In the genomic region with DNA sequence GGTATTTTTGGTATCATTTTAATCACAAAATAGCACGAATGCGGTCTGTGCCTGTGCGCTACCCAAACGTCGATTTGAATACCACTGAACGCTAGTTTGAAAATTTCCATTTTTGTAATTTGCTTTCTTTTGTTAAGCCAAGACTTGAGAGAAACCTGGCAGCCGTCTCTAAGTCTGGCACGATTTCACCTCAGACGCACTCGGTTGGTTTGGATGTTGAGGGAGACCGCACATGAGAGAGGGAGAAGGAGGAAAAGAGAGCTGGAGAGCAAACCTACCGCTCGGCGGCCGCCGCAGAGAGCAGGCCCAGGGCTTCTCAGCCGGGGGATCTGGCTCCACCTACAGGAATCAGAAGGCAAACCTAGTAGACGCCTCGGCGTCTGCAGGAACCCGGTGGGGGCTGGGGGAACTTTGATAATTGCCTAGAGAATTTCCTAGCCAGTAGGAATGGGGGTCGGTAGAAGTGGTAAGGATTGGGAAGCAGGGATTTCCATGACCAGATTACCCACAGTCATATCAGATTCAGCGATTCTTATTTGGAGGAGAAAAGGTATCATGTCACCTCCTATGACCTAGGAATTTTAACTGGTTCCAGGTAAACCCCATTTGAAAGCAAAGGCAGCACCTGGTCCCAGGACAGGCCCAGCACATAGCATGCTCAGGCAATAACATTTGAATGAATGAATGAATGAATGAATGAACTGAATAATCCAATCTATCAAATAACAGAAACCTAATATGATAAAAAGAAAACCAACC, we compare ENCODE assay signal across 8 cellular contexts.
DNase-seq lines count a peak whose midpoint lies in the region; ATAC-seq and TF ChIP-seq lines count a peak whose summit lies in the region.

No MANE protein-coding gene starts in this region.

- intact Hi-C loops in activated T-helper 1 cell treated with anti-CD3 and anti-CD28 coated beads, Interleukin-12 subunit alpha, Interleukin-12 subunit beta, Interleukin-2, Interleukin-4 antibody, amounts not matched to agents 30 ng/mL and 10 ng/mL and 1 ng/mL, durations not matched to agents 14 hours and 24 hours and 36 hours (cut with micrococcal nuclease) = loop anchor here (5.0 kb wide), 1 partner anchor 589 kb away; no protein-coding TSS in a partner anchor

- H3K4me1 Mint-ChIP-seq in activated T-helper 1 cell treated with anti-CD3 and anti-CD28 coated beads, Interleukin-12 subunit alpha, Interleukin-12 subunit beta, Interleukin-2, Interleukin-4 antibody, amounts not matched to agents 30 ng/mL and 10 ng/mL and 1 ng/mL, durations not matched to agents 14 hours and 24 hours and 36 hours (ENCODE audit: low read depth) = peaks cover 11% of the 10 kb centered on the region

- H3K36me3 ChIP-seq in gastroesophageal sphincter (no peaks in the 10 kb centered on the region), osteoblast (ENCODE audit: insufficient read depth, low read length) (no peaks in the 10 kb centered on the region)

- H3K27me3 ChIP-seq in gastroesophageal sphincter = no peaks in the 10 kb centered on the region
- H3K27me3 ChIP-seq in osteoblast (ENCODE audit: insufficient read depth, low read length) = no peaks in the 10 kb centered on the region

- DNase-seq in 8988T = peak; percentile 48
- peak; percentile 69 for DNase-seq in OCI-M1 (lab: John Stamatoyannopoulos, UW)
- DNase-seq in activated T-helper 1 cell treated with anti-CD3 and anti-CD28 coated beads, Interleukin-12 subunit alpha, Interleukin-12 subunit beta, Interleukin-2, Interleukin-4 antibody, amounts not matched to agents 30 ng/mL and 10 ng/mL and 1 ng/mL, durations not matched to agents 14 hours and 24 hours and 36 hours (ENCODE audit: low spot score) = peak; percentile 35
- DNase-seq in osteoblast (ENCODE audit: insufficient read length, low spot score, missing footprints) = peak; percentile 93
- peak in 46 of 49 donors; percentile 6 to 79 (median 52) for DNase-seq in substantia nigra (lab: John Stamatoyannopoulos, UW)

- no peaks in the 10 kb centered on the region for H4K20me1 ChIP-seq in osteoblast (ENCODE audit: insufficient read depth, low read length)

- H3K27me3 Mint-ChIP-seq in activated T-helper 1 cell treated with anti-CD3 and anti-CD28 coated beads, Interleukin-12 subunit alpha, Interleukin-12 subunit beta, Interleukin-2, Interleukin-4 antibody, amounts not matched to agents 30 ng/mL and 10 ng/mL and 1 ng/mL, durations not matched to agents 14 hours and 24 hours and 36 hours (ENCODE audit: insufficient read depth) = peaks cover 11% of the 10 kb centered on the region

- no peak overlapping the region for H3K27ac Mint-ChIP-seq in activated T-helper 1 cell treated with anti-CD3 and anti-CD28 coated beads, Interleukin-12 subunit alpha, Interleukin-12 subunit beta, Interleukin-2, Interleukin-4 antibody, amounts not matched to agents 30 ng/mL and 10 ng/mL and 1 ng/mL, durations not matched to agents 14 hours and 24 hours and 36 hours

- TF ChIP-seq EP300 in gastroesophageal sphincter (IDR thresholded peaks at IDR 0.05) = no peak

- WGBS in gastroesophageal sphincter (ENCODE audit: low coverage in 1 of 2), 2 donors = 22 to 32% methylated on average over 11 to 18 of the region's 23 CpGs

- peak overlapping the region; percentile 66 to 90 (median 84) for H3K27ac ChIP-seq in gastroesophageal sphincter
- no peak overlapping the region for H3K27ac ChIP-seq in osteoblast (ENCODE audit: low read depth, low read length)
- H3K27ac ChIP-seq in substantia nigra (ENCODE audit: low read depth, low read length, poor library complexity, severe bottlenecking) = no peak overlapping the region

- ATAC-seq in GM18520 (IDR thresholded peaks at IDR 0.05; ENCODE audit: unreplicated experiment) (peak; percentile 74), HG03045 (IDR thresholded peaks at IDR 0.05; ENCODE audit: unreplicated experiment) (peak; percentile 87), gastroesophageal sphincter (peak; percentile 70)

- H3K4me3 ChIP-seq in gastroesophageal sphincter (peak overlapping the region; percentile 32 to 35), osteoblast (ENCODE audit: insufficient read depth, low read length) (peak overlapping the region; percentile 70)

- no peaks in the 10 kb centered on the region for H3K9me3 ChIP-seq in gastroesophageal sphincter
- no peaks in the 10 kb centered on the region for H3K9me3 ChIP-seq in osteoblast (ENCODE audit: low read depth, low read length)

- peak overlapping the region; percentile 60 for H3K4me3 Mint-ChIP-seq in activated T-helper 1 cell treated with anti-CD3 and anti-CD28 coated beads, Interleukin-12 subunit alpha, Interleukin-12 subunit beta, Interleukin-2, Interleukin-4 antibody, amounts not matched to agents 30 ng/mL and 10 ng/mL and 1 ng/mL, durations not matched to agents 14 hours and 24 hours and 36 hours

- H3K36me3 Mint-ChIP-seq in activated T-helper 1 cell treated with anti-CD3 and anti-CD28 coated beads, Interleukin-12 subunit alpha, Interleukin-12 subunit beta, Interleukin-2, Interleukin-4 antibody, amounts not matched to agents 30 ng/mL and 10 ng/mL and 1 ng/mL, durations not matched to agents 14 hours and 24 hours and 36 hours (ENCODE audit: low read depth) = no peaks in the 10 kb centered on the region

- H3K9me3 Mint-ChIP-seq in activated T-helper 1 cell treated with anti-CD3 and anti-CD28 coated beads, Interleukin-12 subunit alpha, Interleukin-12 subunit beta, Interleukin-2, Interleukin-4 antibody, amounts not matched to agents 30 ng/mL and 10 ng/mL and 1 ng/mL, durations not matched to agents 14 hours and 24 hours and 36 hours = no peaks in the 10 kb centered on the region

- H3K4me1 ChIP-seq in gastroesophageal sphincter = peaks cover 3 to 56% (median 21%) of the 10 kb centered on the region in 3 donors
- H3K4me1 ChIP-seq in osteoblast (ENCODE audit: insufficient read depth, low read length) = no peaks in the 10 kb centered on the region

- H3K79me2 ChIP-seq in osteoblast (ENCODE audit: insufficient read depth, low read length) = no peaks in the 10 kb centered on the region

- TF ChIP-seq POLR2A in gastroesophageal sphincter (IDR thresholded peaks at IDR 0.05) = no peak

- TF ChIP-seq CTCF in gastroesophageal sphincter (IDR thresholded peaks at IDR 0.05) (peak; percentile 57 to 85 (median 70)), osteoblast (IDR thresholded peaks at IDR 0.05; ENCODE audit: extremely low read depth, low read depth, low read length) (peak; percentile 76)

- peak overlapping the region; percentile 91 for H3K4me2 ChIP-seq in osteoblast (ENCODE audit: insufficient read depth, low read length)

- H2AFZ ChIP-seq in osteoblast (ENCODE audit: low read length) = peak overlapping the region; percentile 92

Comparison
In these comparisons a context has a peak if more than half of its experiments do, and no peak if none do; other contexts are left out.
1. DNase-seq: peak in every context shown above with its lines; median percentile 93 in osteoblast; 69 in OCI-M1; 52 in substantia nigra; 48 in 8988T; 35 in activated T-helper 1 cell treated with anti-CD3 and anti-CD28 coated beads, Interleukin-12 subunit alpha, Interleukin-12 subunit beta, Interleukin-2, Interleukin-4 antibody, amounts not matched to agents 30 ng/mL and 10 ng/mL and 1 ng/mL, durations not matched to agents 14 hours and 24 hours and 36 hours.
2. H3K27ac ChIP-seq: peak in gastroesophageal sphincter (4 of 4); none in osteoblast (single experiment) and substantia nigra (single experiment).
3. Peak in every context shown above with its lines, with median percentiles within 50 percentile points of each other: ATAC-seq.